Comparison of ENCODE assay signal across 10 cellular contexts in the genomic region with DNA sequence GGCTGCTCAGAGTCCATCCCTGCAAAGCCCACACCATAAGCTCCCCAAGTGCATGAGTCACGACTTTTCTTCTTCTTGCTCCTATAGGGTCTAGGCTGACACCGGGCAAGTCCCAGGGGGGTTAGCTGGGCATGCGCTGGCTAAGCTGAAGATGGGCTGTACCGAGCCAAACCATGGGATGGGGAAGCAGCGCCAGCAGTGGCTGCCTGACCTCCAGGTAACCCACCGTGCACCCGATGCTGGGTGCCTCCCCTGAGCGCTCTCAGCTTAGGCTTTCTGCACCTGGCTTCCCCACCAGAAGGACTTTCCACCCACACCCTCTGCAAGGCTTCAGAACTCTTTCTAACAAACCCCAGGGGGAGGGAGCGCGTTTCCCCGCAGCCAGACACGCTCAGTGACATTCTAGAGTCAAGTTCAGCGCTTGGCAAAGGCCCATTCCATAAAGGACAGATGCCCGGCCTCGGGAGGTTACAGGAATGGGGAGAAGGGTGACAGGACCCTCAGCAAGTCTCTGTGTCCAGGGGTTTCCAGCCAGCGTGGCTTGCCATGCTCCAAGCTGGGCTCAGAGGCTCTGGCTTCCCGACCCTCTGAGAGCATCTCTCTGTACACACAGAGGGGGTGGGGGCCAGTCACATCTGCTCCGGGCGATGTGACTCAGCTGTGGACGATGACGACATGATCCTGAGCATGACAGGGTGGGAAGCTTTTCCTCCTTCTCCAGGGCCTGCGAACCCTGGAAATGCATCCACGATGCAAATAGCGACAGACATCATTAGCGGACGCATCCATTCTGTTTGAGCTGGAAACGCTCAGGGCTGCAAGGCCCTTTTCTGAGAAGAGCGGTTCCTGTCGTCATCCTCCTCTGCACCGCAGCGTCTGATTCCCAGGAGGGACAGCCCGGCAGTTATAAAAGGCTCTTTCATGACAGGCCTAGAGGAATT.
DNase-seq lines count a peak whose midpoint lies in the region; ATAC-seq, FAIRE-seq and TF ChIP-seq lines count a peak whose summit lies in the region.
"Had no signal": no experiment of that assay in that cellular context is flagged by ENCODE, and none has a peak within 500 bp of the region (broad histone marks: within the 10 kb centered on the region; RNA-seq: fewer than 3 reads in every experiment).

No MANE protein-coding gene starts in this region.

- CTCF ChIA-PET in A549 (lab: Yijun Ruan, JAX): interaction anchor here (1.2 kb wide), 1 partner anchor 12 kb away, joined by 3 read pairs; no protein-coding TSS in a partner anchor

- no peak overlapping the region for H3K4me3 ChIP-seq in A549
- H3K4me3 ChIP-seq: lung had no signal

- H3K4me1 ChIP-seq in A549: peaks cover 20% of the 10 kb centered on the region

- peak in 1 of 2 experiments; percentile 55 for DNase-seq in A549 (ENCODE audit: low read depth in 1 of 2, low spot score in 1 of 2)
- peak; percentile 58 for DNase-seq in H4 (ENCODE audit: low spot score)
- DNase-seq in SK-N-DZ (ENCODE audit: low spot score): peak; percentile 47
- DNase-seq in islet precursor cell: peak; percentile 85
- DNase-seq in NCI-H446 treated with DMSO at 0.1 percent for 48 hours (lab: John Stamatoyannopoulos, UW): no peak
- DNase-seq: NCI-H1048 had no signal

- ATAC-seq in A549 (peak; percentile 54 to 57; a peak in 4 of 6 replicates), GM18858 (IDR thresholded peaks at IDR 0.05; ENCODE audit: unreplicated experiment) (no peak), HG03135 (IDR thresholded peaks at IDR 0.05; ENCODE audit: unreplicated experiment) (no peak), GM21786 (IDR thresholded peaks at IDR 0.05; ENCODE audit: unreplicated experiment) (no peak)

- H3K9me3 ChIP-seq in A549: peaks cover 6% of the 10 kb centered on the region; the same call in 1 of the 3 replicates

- no peak for TF ChIP-seq POLR2A in A549 (IDR thresholded peaks at IDR 0.05; ENCODE audit: low read length)

- H3K4me2 ChIP-seq in A549: peak overlapping the region; percentile 24; the same call in 2 of the 3 replicates

- FAIRE-seq in A549 (lab: Jason Lieb, UNC): no peak

- no peak for TF ChIP-seq CTCF in A549 (IDR thresholded peaks at IDR 0.05)

- whole genome bisulfite sequencing in A549 (ENCODE audit: missing lambda C conversion rate): 77% methylated on average over 27 of the region's 32 CpGs

- no peak for TF ChIP-seq EP300 in A549 (IDR thresholded peaks at IDR 0.05)

- H3K27ac ChIP-seq in A549: peak overlapping the region; percentile 48 to 75; a peak in 5 of 6 replicates

- no peak for TF ChIP-seq RAD21 in A549 (conservative IDR thresholded peaks at IDR 0.05 in 1 of 2, IDR thresholded peaks at IDR 0.05 in 1 of 2)

- POLR2A ChIA-PET in A549 (lab: Yijun Ruan, JAX): no interaction called here

TF ChIP-seq in A549, 52 proteins besides CTCF, POLR2A, EP300 and RAD21:
- TF ChIP-seq FOSL2 (IDR thresholded peaks at IDR 0.05) (no peak), FOSL2 (CRISPR knock-in tag; IDR thresholded peaks at IDR 0.05) (peak; percentile 59), CBX2 (IDR thresholded peaks at IDR 0.05; ENCODE audit: borderline replicate concordance, low read depth) (no peak), NFE2L2 (conservative IDR thresholded peaks at IDR 0.05; ENCODE audit: low read length) (no peak), KDM1A (IDR thresholded peaks at IDR 0.05; ENCODE audit: low read depth) (no peak)
TF ChIP-seq in A549: peak in this region for 1.

Comparison
In these comparisons a context has a peak if more than half of its experiments do, and no peak if none do; other contexts are left out.
1. ATAC-seq: peak in A549 (2 of 2); none in GM18858 (single experiment), HG03135 (single experiment) and GM21786 (single experiment).